27 cellular contexts compared by ENCODE assay signal in the genomic region with DNA sequence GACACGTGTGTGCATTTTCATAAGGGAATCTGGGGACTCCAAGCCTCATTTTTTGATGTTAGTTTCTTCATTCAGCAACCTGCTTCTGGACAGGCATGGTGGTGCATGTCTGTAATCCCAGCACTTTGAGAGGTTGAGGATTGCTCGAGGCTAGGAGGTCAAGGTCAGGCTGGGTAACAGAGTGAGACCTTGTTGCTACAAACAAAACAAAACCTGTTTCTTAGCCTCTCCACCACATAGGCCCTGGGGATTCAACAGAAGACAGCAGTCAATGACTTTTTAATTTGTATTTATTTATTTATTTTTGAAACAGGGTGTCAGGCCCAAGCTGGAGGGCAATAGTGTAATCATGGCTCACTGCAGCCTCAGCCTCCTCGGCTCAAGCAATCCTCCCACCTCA.
"Had no signal": no experiment of that assay in that cellular context is flagged by ENCODE, and none has a peak within 500 bp of the region (broad histone marks: within the 10 kb centered on the region; RNA-seq: fewer than 3 reads in every experiment).

No MANE protein-coding gene starts in this region.

- H3K27me3 ChIP-seq: ascending aorta, brain microvascular endothelial cell, gastroesophageal sphincter, hepatocyte, right atrium auricular region, spleen, suprapubic skin, tibial artery had no signal

- H3K9me3 Mint-ChIP-seq: activated naive CD4-positive, alpha-beta T cell treated with anti-CD3 and anti-CD28 coated beads, Interleukin-2, amount 10 ng/mL, durations not matched to agents 7 days and 5 days; activated naive CD8-positive, alpha-beta T cell treated with anti-CD3 and anti-CD28 coated beads, Interleukin-2, amount 10 ng/mL, durations not matched to agents 7 days and 5 days; effector memory CD8-positive, alpha-beta T cell; memory B cell; natural killer cell; T-helper 2 cell treated with Interferon-gamma antibody and Interleukin-4, amounts not matched to agents 5 μg/mL and 100 μg/mL, for 36 hours had no signal

- H3K4me3 Mint-ChIP-seq: activated naive CD4-positive, alpha-beta T cell treated with anti-CD3 and anti-CD28 coated beads, Interleukin-2, amount 10 ng/mL, durations not matched to agents 7 days and 5 days; activated naive CD8-positive, alpha-beta T cell treated with anti-CD3 and anti-CD28 coated beads, Interleukin-2, amount 10 ng/mL, durations not matched to agents 7 days and 5 days; effector memory CD8-positive, alpha-beta T cell; memory B cell; natural killer cell; T-helper 2 cell treated with Interferon-gamma antibody and Interleukin-4, amounts not matched to agents 5 μg/mL and 100 μg/mL, for 36 hours had no signal

- H3K27ac ChIP-seq: ascending aorta, brain microvascular endothelial cell, gastroesophageal sphincter, hepatocyte, right atrium auricular region, spleen, suprapubic skin, tibial artery, VCaP had no signal

- H3K27me3 Mint-ChIP-seq: effector memory CD8-positive, alpha-beta T cell had no signal

- H3K36me3 Mint-ChIP-seq: activated naive CD4-positive, alpha-beta T cell treated with anti-CD3 and anti-CD28 coated beads, Interleukin-2, amount 10 ng/mL, durations not matched to agents 7 days and 5 days; activated naive CD8-positive, alpha-beta T cell treated with anti-CD3 and anti-CD28 coated beads, Interleukin-2, amount 10 ng/mL, durations not matched to agents 7 days and 5 days; memory B cell; natural killer cell had no signal

- H3K27ac Mint-ChIP-seq: activated naive CD4-positive, alpha-beta T cell treated with anti-CD3 and anti-CD28 coated beads, Interleukin-2, amount 10 ng/mL, durations not matched to agents 7 days and 5 days; activated naive CD8-positive, alpha-beta T cell treated with anti-CD3 and anti-CD28 coated beads, Interleukin-2, amount 10 ng/mL, durations not matched to agents 7 days and 5 days; effector memory CD8-positive, alpha-beta T cell; memory B cell; natural killer cell; T-helper 2 cell treated with Interferon-gamma antibody and Interleukin-4, amounts not matched to agents 5 μg/mL and 100 μg/mL, for 36 hours had no signal

- ATAC-seq: activated CD4-positive, CD25-positive, alpha-beta regulatory T cell treated with anti-CD3 and anti-CD28 coated beads, Interleukin-2, amount 50 U/mL, for 24 hours; effector memory CD8-positive, alpha-beta T cell; gastroesophageal sphincter; left colon; natural killer cell had no signal

- H3K9me3 ChIP-seq: ascending aorta, gastroesophageal sphincter, right atrium auricular region, spleen, suprapubic skin, tibial artery had no signal

- H3K4me1 Mint-ChIP-seq: activated naive CD4-positive, alpha-beta T cell treated with anti-CD3 and anti-CD28 coated beads, Interleukin-2, amount 10 ng/mL, durations not matched to agents 7 days and 5 days; activated naive CD8-positive, alpha-beta T cell treated with anti-CD3 and anti-CD28 coated beads, Interleukin-2, amount 10 ng/mL, durations not matched to agents 7 days and 5 days; memory B cell; natural killer cell had no signal

- H3K4me1 ChIP-seq: ascending aorta, gastroesophageal sphincter, right atrium auricular region had no signal

- H3K4me3 ChIP-seq: ascending aorta, gastroesophageal sphincter, hepatocyte, right atrium auricular region, spleen, suprapubic skin, tibial artery had no signal

- H3K4me2 ChIP-seq: hepatocyte had no signal

- H3K36me3 ChIP-seq: ascending aorta, brain microvascular endothelial cell, gastroesophageal sphincter, right atrium auricular region, spleen, suprapubic skin, tibial artery had no signal

- DNase-seq: activated CD4-positive, alpha-beta T cell treated with anti-CD3 and anti-CD28 coated beads for 48 hours; activated CD4-positive, alpha-beta T cell treated with anti-CD3 and anti-CD28 coated beads, Interleukin-2, amount 50 U/mL, for 48 hours; activated CD8-positive, alpha-beta memory T cell treated with anti-CD3 and anti-CD28 coated beads for 24 hours; activated gamma-delta T cell; activated naive CD4-positive, alpha-beta T cell treated with anti-CD3 and anti-CD28 coated beads, Interleukin-2, amount 10 ng/mL, durations not matched to agents 7 days and 5 days; activated naive CD8-positive, alpha-beta T cell treated with anti-CD3 and anti-CD28 coated beads, Interleukin-2, amount 10 ng/mL, durations not matched to agents 7 days and 5 days; activated T-cell treated with anti-CD3 and anti-CD28 coated beads, Interleukin-2, amount 50 U/mL, for 1 hour; brain microvascular endothelial cell; caudate nucleus; cortex of kidney; effector memory CD8-positive, alpha-beta T cell; erythroblast; kidney; left colon; natural killer cell; stimulated activated naive CD4-positive, alpha-beta T cell; tibial artery had no signal
